ENCODE assay signal across 17 cellular contexts in genomic region chr7:99928188-99928587, GRCh38. TPM values are rescaled to one million over a fixed set of nuclear protein-coding genes. Genes with fewer than 3 reads are reported as not detected.
"Had no signal": no experiment of that assay in that cellular context is flagged by ENCODE, and none has a peak within 500 bp of the region (broad histone marks: within the 10 kb centered on the region; RNA-seq: fewer than 3 reads in every experiment).

No MANE protein-coding gene starts in this region.

- H3K9me3 Mint-ChIP-seq: naive B cell had no signal

- ATAC-seq: activated CD8-positive, alpha-beta T cell treated with anti-CD3 and anti-CD28 coated beads, Interleukin-2, amount 10 ng/mL, durations not matched to agents 7 days and 5 days had no signal

- DNase-seq: activated CD4-positive, alpha-beta T cell treated with anti-CD3 and anti-CD28 coated beads for 1 hour; activated CD8-positive, alpha-beta memory T cell treated with anti-CD3 and anti-CD28 coated beads, Interleukin-2, amount 50 U/mL, for 48 hours; activated CD8-positive, alpha-beta T cell treated with anti-CD3 and anti-CD28 coated beads, Interleukin-2, amount 10 ng/mL, durations not matched to agents 7 days and 5 days; activated naive CD4-positive, alpha-beta T cell treated with anti-CD3 and anti-CD28 coated beads, Interleukin-2, amount 50 U/mL, for 16 hours; esophagus squamous epithelium; foreskin fibroblast; left cardiac atrium; naive B cell; stimulated activated CD4-positive, alpha-beta T cell treated with anti-CD3 and anti-CD28 coated beads, Interleukin-12 subunit alpha, Interleukin-12 subunit beta, amount 100 ng/mL, for 4 hours; stimulated activated naive CD4-positive, alpha-beta T cell treated with Interleukin-2 at 50 U/mL for 16 hours; T-helper 9 cell had no signal

- H3K27ac Mint-ChIP-seq: activated CD8-positive, alpha-beta T cell treated with anti-CD3 and anti-CD28 coated beads, Interleukin-2, amount 10 ng/mL, durations not matched to agents 7 days and 5 days had no signal

- H3K36me3 Mint-ChIP-seq: naive B cell had no signal

- FAIRE-seq: colon had no signal

RNA-seq across cellular contexts. Expression of gene GJC3, which starts 1.2 kb away (rescaled TPM):
- total RNA-seq: ascending aorta, osteocyte, pulmonary artery endothelial cell, temporal lobe, urinary bladder had no signal

RNA-seq across cellular contexts. Expression of gene AZGP1, which starts 47.6 kb away (rescaled TPM):
- total RNA-seq: activated CD8-positive, alpha-beta T cell treated with anti-CD3 and anti-CD28 coated beads, Interleukin-2, amount 10 ng/mL, durations not matched to agents 7 days and 5 days; ascending aorta; osteocyte; pulmonary artery endothelial cell; temporal lobe had no signal

RNA-seq across cellular contexts. Expression of gene OR2AE1, which starts 51.4 kb away (rescaled TPM):
- total RNA-seq: ascending aorta, osteocyte, urinary bladder had no signal
